1 cellular context compared by ENCODE assay signal in the genomic region with DNA sequence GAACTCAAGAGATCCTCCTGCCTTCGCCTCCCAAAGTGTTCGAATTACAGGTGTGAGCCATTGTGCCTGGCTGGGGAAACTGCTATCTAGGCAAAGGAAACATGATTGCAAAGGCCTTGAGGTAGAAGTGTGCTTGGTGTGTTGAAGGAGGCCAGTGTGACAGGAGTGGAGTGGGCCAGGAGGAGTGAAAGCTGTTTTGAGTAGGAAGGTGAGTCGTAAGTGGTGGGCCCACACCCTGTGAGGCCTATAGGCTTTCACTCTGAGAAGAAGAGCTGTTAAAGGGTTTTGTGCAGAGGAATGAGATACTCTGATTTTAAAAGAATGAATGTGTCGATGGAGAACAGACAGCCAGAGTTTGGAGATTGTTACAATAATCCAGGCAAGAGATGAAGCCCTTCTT.
TF ChIP-seq lines count a peak whose summit lies in the region.

No MANE protein-coding gene starts in this region.

TF ChIP-seq in HEK293T, 16 proteins besides CTCF, POLR2A, EP300 and RAD21:
- no peak for TF ChIP-seq FOXK2 (IDR thresholded peaks at IDR 0.05)
- no peak for TF ChIP-seq HDGF (IDR thresholded peaks at IDR 0.05; ENCODE audit: borderline replicate concordance)
- no peak for TF ChIP-seq LEF1 (IDR thresholded peaks at IDR 0.05; ENCODE audit: borderline replicate concordance)
- TF ChIP-seq CTBP1 (IDR thresholded peaks at IDR 0.05; ENCODE audit: borderline replicate concordance) = no peak
- no peak for TF ChIP-seq FOXM1 (IDR thresholded peaks at IDR 0.05; ENCODE audit: borderline replicate concordance)
- no peak for TF ChIP-seq FOXA1 (IDR thresholded peaks at IDR 0.05)
- TF ChIP-seq ELF4 (IDR thresholded peaks at IDR 0.05) = no peak
- no peak for TF ChIP-seq ARNT (IDR thresholded peaks at IDR 0.05)
- TF ChIP-seq TARDBP (IDR thresholded peaks at IDR 0.05) = no peak
- no peak for TF ChIP-seq NFRKB (IDR thresholded peaks at IDR 0.05)
- no peak for TF ChIP-seq BHLHE40 (IDR thresholded peaks at IDR 0.05; ENCODE audit: borderline replicate concordance)
- TF ChIP-seq SP1 (IDR thresholded peaks at IDR 0.05) = no peak
